In genomic region chr12:130620756-130621155, GRCh38 we compare ENCODE assay signal across 1 cellular context.
TF ChIP-seq lines count a peak whose summit lies in the region.

No MANE protein-coding gene starts in this region.

TF ChIP-seq in H1, 55 proteins besides CTCF, POLR2A, EP300 and RAD21 (continued from another document):
- TF ChIP-seq EGR1 (IDR thresholded peaks at IDR 0.05; ENCODE audit: borderline replicate concordance, low read depth, low read length) (no peak), SRF (IDR thresholded peaks at IDR 0.05; ENCODE audit: low read depth, low read length) (no peak), TBP (IDR thresholded peaks at IDR 0.05; ENCODE audit: low read depth, low read length) (no peak), CBX5 (IDR thresholded peaks at IDR 0.05; ENCODE audit: low read depth, low read length) (no peak)
